In the genomic region with DNA sequence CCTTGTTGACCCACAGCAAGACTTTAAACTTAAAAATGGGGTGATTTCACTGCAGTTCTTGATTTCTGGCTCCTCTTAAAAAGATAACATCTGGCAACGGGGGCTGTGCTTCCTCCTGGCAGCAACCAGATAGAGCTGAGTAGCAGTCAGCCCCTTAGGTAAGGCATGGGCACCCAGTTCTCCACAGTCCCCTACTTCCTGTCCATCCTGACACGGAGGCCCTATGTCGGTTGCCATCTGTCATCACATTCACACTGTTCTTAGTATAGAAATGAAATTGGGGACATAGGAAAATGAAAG, we compare ENCODE assay signal across 11 cellular contexts. TPM values are rescaled to one million over a fixed set of nuclear protein-coding genes. Genes with fewer than 3 reads are reported as not detected.
DNase-seq lines count a peak whose midpoint lies in the region; ATAC-seq, FAIRE-seq and TF ChIP-seq lines count a peak whose summit lies in the region.
"Had no signal": no experiment of that assay in that cellular context is flagged by ENCODE, and none has a peak within 500 bp of the region (broad histone marks: within the 10 kb centered on the region; RNA-seq: fewer than 3 reads in every experiment).

No MANE protein-coding gene starts in this region.

- peaks cover 56% of the 10 kb centered on the region for H3K36me3 ChIP-seq in DND-41 (ENCODE audit: insufficient read depth, low read length)
- H3K36me3 ChIP-seq in BE2C, result peaks cover 36% of the 10 kb centered on the region
- peaks cover 3 to 21% (median 10%) of the 10 kb centered on the region in 3 donors for H3K36me3 ChIP-seq in pancreas

- no peak for FAIRE-seq in pancreas (lab: Jason Lieb, UNC)

- H3K36me3 Mint-ChIP-seq in activated T-helper 2 cell treated with anti-CD3 and anti-CD28 coated beads, Interferon-gamma antibody, Interleukin-2, Interleukin-4, amounts not matched to agents 10 μg/mL and 5 μg/mL and 100 μg/mL, durations not matched to agents 14 hours and 24 hours and 36 hours (ENCODE audit: low read depth), result peaks cover 62% of the 10 kb centered on the region
- peaks cover 20% of the 10 kb centered on the region for H3K36me3 Mint-ChIP-seq in natural killer cell treated with Interleukin-12 subunit alpha and Interleukin-12 subunit beta and Interleukin-15 and Interleukin-18, amount 100 ng/mL, for 72 hours

- TF ChIP-seq CTCF in DND-41 (IDR thresholded peaks at IDR 0.05; ENCODE audit: borderline replicate concordance, extremely low read depth, low read length, poor library complexity, severe bottlenecking), result no peak
- no peak for TF ChIP-seq CTCF in BE2C (IDR thresholded peaks at IDR 0.05; ENCODE audit: low read depth, low read length)
- no peak for TF ChIP-seq CTCF in pancreas (IDR thresholded peaks at IDR 0.05)

- ATAC-seq in DND-41 (ENCODE audit: insufficient read depth, low read depth), result peak; percentile 14; the same call in 1 of the 3 replicates
- ATAC-seq in natural killer cell treated with Interleukin-12 subunit alpha and Interleukin-12 subunit beta and Interleukin-15 and Interleukin-18, amount 100 ng/mL, for 72 hours, result no peak
- ATAC-seq in GM18867 (IDR thresholded peaks at IDR 0.05; ENCODE audit: unreplicated experiment), result no peak
- no peak for ATAC-seq in pancreas
- ATAC-seq: GM23338, right cardiac atrium had no signal

- peaks cover under 1% of the 10 kb centered on the region; the same call in 1 of the 2 replicates for H4K20me1 ChIP-seq in DND-41 (ENCODE audit: insufficient read depth, low read length)

- H3K4me3 ChIP-seq in DND-41 (ENCODE audit: low read depth in 1 of 2, low read length in 2 of 2) (no peak overlapping the region), BE2C (ENCODE audit: low read depth, low read length) (no peak overlapping the region), pancreas (no peak overlapping the region)
- H3K4me3 ChIP-seq: GM23338, MG63 had no signal

- H3K27ac ChIP-seq in DND-41 (ENCODE audit: low read length) (no peak overlapping the region), pancreas (no peak overlapping the region)

- intact Hi-C loops in activated T-helper 2 cell treated with anti-CD3 and anti-CD28 coated beads, Interferon-gamma antibody, Interleukin-2, Interleukin-4, amounts not matched to agents 10 μg/mL and 5 μg/mL and 100 μg/mL, durations not matched to agents 14 hours and 24 hours and 36 hours (cut with micrococcal nuclease), result no loop called here
- intact Hi-C loops in pancreas (cut with DNase I), result no loop called here

- 73 to 78% methylated on average over 3 of the region's 3 CpGs for WGBS in pancreas, 2 donors

- no peaks in the 10 kb centered on the region for H3K79me2 ChIP-seq in DND-41 (ENCODE audit: insufficient read depth, low read length)

- no peak for DNase-seq in DND-41
- DNase-seq in KBM-7, result peak; percentile 33
- no peak for DNase-seq in activated T-helper 2 cell treated with anti-CD3 and anti-CD28 coated beads, Interferon-gamma antibody, Interleukin-2, Interleukin-4, amounts not matched to agents 10 μg/mL and 5 μg/mL and 100 μg/mL, durations not matched to agents 14 hours and 24 hours and 36 hours (ENCODE audit: low spot score)
- DNase-seq in natural killer cell treated with Interleukin-12 subunit alpha and Interleukin-12 subunit beta and Interleukin-15 and Interleukin-18, amount 100 ng/mL, for 72 hours (ENCODE audit: low spot score), result no peak
- no peak for DNase-seq in BE2C
- no peak for DNase-seq in pancreas
- DNase-seq: amniotic stem cell, MG63, right cardiac atrium had no signal

- in situ Hi-C loops in KBM-7 (cut with MboI; ENCODE audit: low pct_unique_long_range_greater_than_20kb, low sequenced_read_pairs), result no loop called here

- peak overlapping the region; percentile 25 for H3K27ac Mint-ChIP-seq in activated T-helper 2 cell treated with anti-CD3 and anti-CD28 coated beads, Interferon-gamma antibody, Interleukin-2, Interleukin-4, amounts not matched to agents 10 μg/mL and 5 μg/mL and 100 μg/mL, durations not matched to agents 14 hours and 24 hours and 36 hours
- peak overlapping the region; percentile 28 to 71 for H3K27ac Mint-ChIP-seq in natural killer cell treated with Interleukin-12 subunit alpha and Interleukin-12 subunit beta and Interleukin-15 and Interleukin-18, amount 100 ng/mL, for 72 hours
- H3K27ac Mint-ChIP-seq: GM23338 had no signal

- no peaks in the 10 kb centered on the region for H3K9me3 Mint-ChIP-seq in activated T-helper 2 cell treated with anti-CD3 and anti-CD28 coated beads, Interferon-gamma antibody, Interleukin-2, Interleukin-4, amounts not matched to agents 10 μg/mL and 5 μg/mL and 100 μg/mL, durations not matched to agents 14 hours and 24 hours and 36 hours
- H3K9me3 Mint-ChIP-seq in natural killer cell treated with Interleukin-12 subunit alpha and Interleukin-12 subunit beta and Interleukin-15 and Interleukin-18, amount 100 ng/mL, for 72 hours, result no peaks in the 10 kb centered on the region
- H3K9me3 Mint-ChIP-seq: GM23338 had no signal

- no peaks in the 10 kb centered on the region for H3K27me3 ChIP-seq in DND-41 (ENCODE audit: insufficient read depth, low read length, poor library complexity)
- no peaks in the 10 kb centered on the region for H3K27me3 ChIP-seq in BE2C
- no peaks in the 10 kb centered on the region for H3K27me3 ChIP-seq in pancreas
- H3K27me3 ChIP-seq: MG63 had no signal

- no peak overlapping the region for H3K4me2 ChIP-seq in DND-41 (ENCODE audit: insufficient read depth, low read length)
- H3K4me2 ChIP-seq: GM23338 had no signal

- no peak overlapping the region for H2AFZ ChIP-seq in DND-41 (ENCODE audit: low read depth, low read length)
- H2AFZ ChIP-seq: GM23338 had no signal

- H3K4me1 ChIP-seq in DND-41 (ENCODE audit: insufficient read depth, low read length) (no peaks in the 10 kb centered on the region), BE2C (no peaks in the 10 kb centered on the region; the same call in 1 of the 2 replicates), pancreas (no peaks in the 10 kb centered on the region)

- H3K27me3 Mint-ChIP-seq in activated T-helper 2 cell treated with anti-CD3 and anti-CD28 coated beads, Interferon-gamma antibody, Interleukin-2, Interleukin-4, amounts not matched to agents 10 μg/mL and 5 μg/mL and 100 μg/mL, durations not matched to agents 14 hours and 24 hours and 36 hours (ENCODE audit: low read depth), result no peaks in the 10 kb centered on the region
- H3K27me3 Mint-ChIP-seq in natural killer cell treated with Interleukin-12 subunit alpha and Interleukin-12 subunit beta and Interleukin-15 and Interleukin-18, amount 100 ng/mL, for 72 hours, result no peaks in the 10 kb centered on the region

- H3K9me3 ChIP-seq in DND-41 (ENCODE audit: insufficient read depth, low read length, severe bottlenecking) (no peaks in the 10 kb centered on the region), BE2C (no peaks in the 10 kb centered on the region), pancreas (no peaks in the 10 kb centered on the region)
- H3K9me3 ChIP-seq: MG63 had no signal

- H3K9ac ChIP-seq in DND-41 (ENCODE audit: low read depth, low read length), result no peak overlapping the region

- no peak overlapping the region for H3K4me3 Mint-ChIP-seq in activated T-helper 2 cell treated with anti-CD3 and anti-CD28 coated beads, Interferon-gamma antibody, Interleukin-2, Interleukin-4, amounts not matched to agents 10 μg/mL and 5 μg/mL and 100 μg/mL, durations not matched to agents 14 hours and 24 hours and 36 hours (ENCODE audit: low read depth)
- H3K4me3 Mint-ChIP-seq in natural killer cell treated with Interleukin-12 subunit alpha and Interleukin-12 subunit beta and Interleukin-15 and Interleukin-18, amount 100 ng/mL, for 72 hours, result no peak overlapping the region
- H3K4me3 Mint-ChIP-seq: GM23338 had no signal

- peaks cover 3% of the 10 kb centered on the region for H3K4me1 Mint-ChIP-seq in activated T-helper 2 cell treated with anti-CD3 and anti-CD28 coated beads, Interferon-gamma antibody, Interleukin-2, Interleukin-4, amounts not matched to agents 10 μg/mL and 5 μg/mL and 100 μg/mL, durations not matched to agents 14 hours and 24 hours and 36 hours (ENCODE audit: low read depth)
- peaks cover 7 to 17% of the 10 kb centered on the region in 2 donors for H3K4me1 Mint-ChIP-seq in natural killer cell treated with Interleukin-12 subunit alpha and Interleukin-12 subunit beta and Interleukin-15 and Interleukin-18, amount 100 ng/mL, for 72 hours (ENCODE audit: low read depth in 2 of 2)
- H3K4me1 Mint-ChIP-seq: GM23338 had no signal

RNA-seq across cellular contexts. Expression of gene CD74, which starts 11.7 kb away (rescaled TPM):
- 445 and 452 TPM in 2 replicates for total RNA-seq in activated T-helper 2 cell treated with anti-CD3 and anti-CD28 coated beads, Interferon-gamma antibody, Interleukin-2, Interleukin-4, amounts not matched to agents 10 μg/mL and 5 μg/mL and 100 μg/mL, durations not matched to agents 14 hours and 24 hours and 36 hours
- total RNA-seq in natural killer cell treated with Interleukin-12 subunit alpha and Interleukin-12 subunit beta and Interleukin-15 and Interleukin-18, amount 100 ng/mL, for 72 hours, result 100 to 1,000 TPM; 767 to 771 TPM
- polyA plus RNA-seq in BE2C (2012; ENCODE audit: insufficient read depth, insufficient read length, low read depth), result 0.91 TPM
- 1,000 to 10,000 TPM in 1 of 6 donors, 100 to 1,000 TPM in 3, 10 to 100 TPM in 2; 67.2 to 1,206 (median 163) TPM for total RNA-seq in pancreas
- 100 to 1,000 TPM; 138 to 141 TPM for polyA plus RNA-seq in pancreas

RNA-seq across cellular contexts. Expression of gene TCOF1, which starts 43.5 kb away (rescaled TPM):
- total RNA-seq in activated T-helper 2 cell treated with anti-CD3 and anti-CD28 coated beads, Interferon-gamma antibody, Interleukin-2, Interleukin-4, amounts not matched to agents 10 μg/mL and 5 μg/mL and 100 μg/mL, durations not matched to agents 14 hours and 24 hours and 36 hours, result 95.8 and 98.2 TPM in 2 replicates
- 100 to 1,000 TPM in 1 of 2 donors, 10 to 100 TPM in 1; 70.0 to 140 TPM for total RNA-seq in natural killer cell treated with Interleukin-12 subunit alpha and Interleukin-12 subunit beta and Interleukin-15 and Interleukin-18, amount 100 ng/mL, for 72 hours
- polyA plus RNA-seq in BE2C (2012; ENCODE audit: insufficient read depth, insufficient read length, low read depth), result 73.5 TPM
- 10 to 100 TPM in 5 of 6 donors, 1 to 10 TPM in 1; 8.7 to 19.5 (median 12.8) TPM for total RNA-seq in pancreas
- polyA plus RNA-seq in pancreas, result 10 to 100 TPM; 15.8 to 19.9 TPM

RNA-seq across cellular contexts. Expression of gene RPS14, which starts 48.5 kb away (rescaled TPM):
- 2,552 and 2,593 TPM in 2 replicates for total RNA-seq in activated T-helper 2 cell treated with anti-CD3 and anti-CD28 coated beads, Interferon-gamma antibody, Interleukin-2, Interleukin-4, amounts not matched to agents 10 μg/mL and 5 μg/mL and 100 μg/mL, durations not matched to agents 14 hours and 24 hours and 36 hours
- 1,000 to 10,000 TPM; 1,429 to 1,580 TPM for total RNA-seq in natural killer cell treated with Interleukin-12 subunit alpha and Interleukin-12 subunit beta and Interleukin-15 and Interleukin-18, amount 100 ng/mL, for 72 hours
- polyA plus RNA-seq in BE2C (2012; ENCODE audit: insufficient read depth, insufficient read length, low read depth), result 2,025 TPM
- 1,000 to 10,000 TPM; 1,164 to 1,840 (median 1,380) TPM for total RNA-seq in pancreas
- polyA plus RNA-seq in pancreas, result 1,000 to 10,000 TPM; 2,004 to 2,138 TPM
